In the genomic region with DNA sequence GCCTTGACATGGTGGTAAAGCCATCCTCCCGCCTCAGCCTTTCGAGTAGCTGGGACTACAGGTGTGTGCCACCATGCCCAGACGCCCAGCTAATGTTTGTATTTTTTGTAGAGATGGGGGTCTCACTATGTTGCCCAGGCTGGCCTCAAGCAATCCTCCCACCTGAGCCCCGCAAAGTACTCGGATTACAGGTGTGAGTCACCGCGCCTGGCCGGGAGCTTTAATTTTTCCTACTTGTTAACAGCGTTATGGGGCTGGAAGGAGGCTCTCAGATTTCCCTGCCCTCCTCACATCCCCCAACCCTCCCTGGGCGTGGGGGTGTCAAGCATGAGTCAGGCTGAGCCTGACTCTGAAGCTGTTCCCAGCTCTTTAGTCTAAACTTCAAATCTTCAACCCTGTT, we compare ENCODE assay signal across 25 cellular contexts. TPM values are rescaled to one million over a fixed set of nuclear protein-coding genes. Genes with fewer than 3 reads are reported as not detected.
DNase-seq lines count a peak whose midpoint lies in the region; FAIRE-seq and TF ChIP-seq lines count a peak whose summit lies in the region.
"Had no signal": no experiment of that assay in that cellular context is flagged by ENCODE, and none has a peak within 500 bp of the region (broad histone marks: within the 10 kb centered on the region; RNA-seq: fewer than 3 reads in every experiment).

No MANE protein-coding gene starts in this region.

- H3K4me2 ChIP-seq in astrocyte (ENCODE audit: low read length), result peak overlapping the region; percentile 35

- whole genome bisulfite sequencing in mesodermal cell (ENCODE audit: insufficient coverage in 2 of 2), 2 experiments, result 88 to 100% methylated on average over 2 to 4 of the region's 10 CpGs

- peaks cover 4% of the 10 kb centered on the region for H3K36me3 Mint-ChIP-seq in astrocyte (ENCODE audit: low read depth, unreplicated experiment)
- H3K36me3 Mint-ChIP-seq: activated naive CD8-positive, alpha-beta T cell had no signal

- H3K4me1 ChIP-seq in astrocyte (ENCODE audit: insufficient read depth, low read length), result peaks cover 11% of the 10 kb centered on the region
- H3K4me1 ChIP-seq in mesodermal cell (ENCODE audit: control insufficient read depth, insufficient read depth, low read length, poor library complexity, severe bottlenecking), result peaks cover 12% of the 10 kb centered on the region
- no peaks in the 10 kb centered on the region for H3K4me1 ChIP-seq in effector memory CD4-positive, alpha-beta T cell (ENCODE audit: control insufficient read depth, insufficient read depth, low read length, poor library complexity, severe bottlenecking)
- H3K4me1 ChIP-seq: lower lobe of right lung, vagina had no signal

- TF ChIP-seq CTCF in astrocyte (IDR thresholded peaks at IDR 0.05; ENCODE audit: insufficient read depth, low read depth, low read length), result no peak

- no peaks in the 10 kb centered on the region for H3K9me3 Mint-ChIP-seq in astrocyte (ENCODE audit: unreplicated experiment)
- H3K9me3 Mint-ChIP-seq: immature natural killer cell; naive thymus-derived CD4-positive, alpha-beta T cell had no signal

- H3K79me2 ChIP-seq in astrocyte (ENCODE audit: insufficient read depth, low read length), result peaks cover 2% of the 10 kb centered on the region

- H2AFZ ChIP-seq in astrocyte (ENCODE audit: low read depth, low read length), result no peak overlapping the region

- H4K20me1 ChIP-seq in astrocyte (ENCODE audit: insufficient read depth, low read length), result peaks cover 13% of the 10 kb centered on the region

- peak overlapping the region; percentile 58 for H3K27ac Mint-ChIP-seq in astrocyte (ENCODE audit: unreplicated experiment)
- H3K27ac Mint-ChIP-seq: activated naive CD8-positive, alpha-beta T cell; naive thymus-derived CD4-positive, alpha-beta T cell; T-helper 17 cell had no signal

- H3K9ac ChIP-seq in astrocyte (ENCODE audit: low read length), result no peak overlapping the region

- FAIRE-seq in astrocyte (lab: Jason Lieb, UNC), result no peak
- FAIRE-seq: bronchial epithelial cell had no signal

- H3K4me3 ChIP-seq in astrocyte (ENCODE audit: insufficient read depth, low read depth, low read length) (no peak overlapping the region), mesodermal cell (ENCODE audit: extremely low read depth, insufficient read depth, low read length, poor library complexity, severe bottlenecking) (no peak overlapping the region)
- H3K4me3 ChIP-seq in effector memory CD4-positive, alpha-beta T cell (ENCODE audit: insufficient read depth, low read depth, low read length, poor library complexity, severe bottlenecking), result no peak overlapping the region
- H3K4me3 ChIP-seq: lower lobe of right lung, spleen, vagina had no signal

- DNase-seq in Daoy (ENCODE audit: low read depth), result peak; percentile 94
- DNase-seq in HT1080 (ENCODE audit: low read depth), result peak; percentile 86
- DNase-seq in astrocyte (ENCODE audit: low read depth), result peak; percentile 63
- no peak for DNase-seq in effector memory CD4-positive, alpha-beta T cell
- no peak for DNase-seq in NCI-H1436 (lab: John Stamatoyannopoulos, UW)
- DNase-seq in UCSD-AML1 (lab: John Stamatoyannopoulos, UW; ENCODE audit: unreplicated experiment), result no peak
- no peak for DNase-seq in OCI-M2 (lab: John Stamatoyannopoulos, UW; ENCODE audit: unreplicated experiment)
- DNase-seq: activated CD4-positive, CD25-positive, alpha-beta regulatory T cell; activated CD8-positive, alpha-beta memory T cell treated with anti-CD3 and anti-CD28 coated beads for 24 hours; glutamatergic neuron; immature natural killer cell; Karpas-422; lower lobe of right lung; naive thymus-derived CD4-positive, alpha-beta T cell; NCI-H1417 treated with DMSO at 0.1 percent for 48 hours; NCI-H510A treated with DMSO at 0.1 percent for 48 hours; posterior cingulate gyrus; spleen; stimulated activated CD8-positive, alpha-beta memory T cell treated with anti-CD3 and anti-CD28 coated beads, Interleukin-4, amount 100 ng/mL, for 48 hours; substantia nigra; T-helper 17 cell had no signal

- H3K27ac ChIP-seq in astrocyte (ENCODE audit: low read depth, low read length) (no peak overlapping the region), mesodermal cell (ENCODE audit: low read depth, low read length, severe bottlenecking) (peak overlapping the region; percentile 10)
- H3K27ac ChIP-seq in effector memory CD4-positive, alpha-beta T cell (ENCODE audit: insufficient read depth, low read length, poor library complexity, severe bottlenecking), result no peak overlapping the region
- H3K27ac ChIP-seq: lower lobe of right lung, spleen, vagina had no signal

- no peak overlapping the region for H3K4me3 Mint-ChIP-seq in astrocyte (ENCODE audit: unreplicated experiment)
- H3K4me3 Mint-ChIP-seq: activated naive CD8-positive, alpha-beta T cell; immature natural killer cell; naive thymus-derived CD4-positive, alpha-beta T cell; T-helper 17 cell had no signal

- H3K36me3 ChIP-seq in astrocyte (ENCODE audit: insufficient read depth, low read length) (peaks cover 5% of the 10 kb centered on the region), mesodermal cell (ENCODE audit: control insufficient read depth, insufficient read depth, low read length) (peaks cover 46% of the 10 kb centered on the region)
- H3K36me3 ChIP-seq in effector memory CD4-positive, alpha-beta T cell (ENCODE audit: control insufficient read depth, insufficient read depth, low read length), result peaks cover 30% of the 10 kb centered on the region

- H3K27me3 ChIP-seq in astrocyte (ENCODE audit: insufficient read depth, low read length), result no peaks in the 10 kb centered on the region
- H3K27me3 ChIP-seq in effector memory CD4-positive, alpha-beta T cell (replicated peaks; ENCODE audit: control insufficient read depth, insufficient read depth, low read length, poor library complexity, severe bottlenecking), result no peaks in the 10 kb centered on the region
- H3K27me3 ChIP-seq: spleen, vagina had no signal

- H3K9me3 ChIP-seq in astrocyte (ENCODE audit: insufficient read depth, low read depth, low read length) (no peaks in the 10 kb centered on the region), mesodermal cell (ENCODE audit: control insufficient read depth, low read length) (no peaks in the 10 kb centered on the region)
- no peaks in the 10 kb centered on the region for H3K9me3 ChIP-seq in effector memory CD4-positive, alpha-beta T cell (ENCODE audit: control insufficient read depth, low read length)
- H3K9me3 ChIP-seq: lower lobe of right lung, spleen, vagina had no signal

- H3K27me3 Mint-ChIP-seq in astrocyte (ENCODE audit: low read depth, unreplicated experiment), result no peaks in the 10 kb centered on the region
- H3K27me3 Mint-ChIP-seq: activated naive CD8-positive, alpha-beta T cell; naive thymus-derived CD4-positive, alpha-beta T cell; T-helper 17 cell had no signal

- H3K4me1 Mint-ChIP-seq in astrocyte (ENCODE audit: low read depth, unreplicated experiment), result peaks cover 9% of the 10 kb centered on the region

RNA-seq across cellular contexts. Expression of gene ALKBH4, which starts 8.3 kb away (rescaled TPM):
- 34.6 and 66.4 TPM in 2 replicates for total RNA-seq in Daoy (2014; rRNA removed; shearing (Covaris generic))
- total RNA-seq in HT1080 (2014; rRNA removed; shearing (Covaris generic)), result 27.3 and 28.2 TPM in 2 replicates
- 11.7 and 15.5 TPM in 2 replicates for polyA plus RNA-seq in HT1080 (2015; cell fraction: cytosol; rRNA removed)
- 11.6 and 11.9 TPM in 2 replicates for polyA plus RNA-seq in HT1080 (2015; cell fraction: nucleus; rRNA removed)
- 8.7 and 12.4 TPM in 2 replicates for total RNA-seq in astrocyte
- polyA plus RNA-seq in mesodermal cell (2013, experiment 1 of 2), result 8.7 TPM
- 7.1 TPM for polyA plus RNA-seq in mesodermal cell (2013, experiment 2 of 2)

RNA-seq across cellular contexts. Expression of gene LRWD1, which starts 8.5 kb away (rescaled TPM):
- total RNA-seq in Daoy (2014; rRNA removed; shearing (Covaris generic)), result 112 and 165 TPM in 2 replicates
- total RNA-seq in HT1080 (2014; rRNA removed; shearing (Covaris generic)), result 49.3 and 55.6 TPM in 2 replicates
- polyA plus RNA-seq in HT1080 (2015; cell fraction: cytosol; rRNA removed), result 31.7 and 33.5 TPM in 2 replicates
- 45.9 and 51.3 TPM in 2 replicates for polyA plus RNA-seq in HT1080 (2015; cell fraction: nucleus; rRNA removed)
- 26.2 and 28.5 TPM in 2 replicates for total RNA-seq in astrocyte
- 19.5 TPM for polyA plus RNA-seq in mesodermal cell (2013, experiment 1 of 2)
- polyA plus RNA-seq in mesodermal cell (2013, experiment 2 of 2), result 15.8 TPM

RNA-seq across cellular contexts. Expression of gene POLR2J, which starts 22.4 kb away (rescaled TPM):
- 41.0 and 60.1 TPM in 2 replicates for total RNA-seq in Daoy (2014; rRNA removed; shearing (Covaris generic))
- total RNA-seq in HT1080 (2014; rRNA removed; shearing (Covaris generic)), result 81.7 and 93.9 TPM in 2 replicates
- 30.7 and 56.8 TPM in 2 replicates for polyA plus RNA-seq in HT1080 (2015; cell fraction: cytosol; rRNA removed)
- polyA plus RNA-seq in HT1080 (2015; cell fraction: nucleus; rRNA removed), result 7.8 and 12.9 TPM in 2 replicates
- total RNA-seq in astrocyte, result 36.9 and 41.4 TPM in 2 replicates
- 78.0 TPM for polyA plus RNA-seq in mesodermal cell (2013, experiment 1 of 2)
- 70.1 TPM for polyA plus RNA-seq in mesodermal cell (2013, experiment 2 of 2)

RNA-seq across cellular contexts. Expression of gene ORAI2, which starts 23.0 kb away (rescaled TPM):
- total RNA-seq in Daoy (2014; rRNA removed; shearing (Covaris generic)), result 42.8 and 59.5 TPM in 2 replicates
- total RNA-seq in HT1080 (2014; rRNA removed; shearing (Covaris generic)), result 41.0 and 60.3 TPM in 2 replicates
- 35.8 and 38.7 TPM in 2 replicates for polyA plus RNA-seq in HT1080 (2015; cell fraction: cytosol; rRNA removed)
- polyA plus RNA-seq in HT1080 (2015; cell fraction: nucleus; rRNA removed), result 20.9 and 22.9 TPM in 2 replicates
- 57.6 and 64.4 TPM in 2 replicates for total RNA-seq in astrocyte
- 42.3 TPM for polyA plus RNA-seq in mesodermal cell (2013, experiment 1 of 2)
- polyA plus RNA-seq in mesodermal cell (2013, experiment 2 of 2), result 36.6 TPM

Comparison
In these comparisons a context has a peak if more than half of its experiments do, and no peak if none do; other contexts are left out.
1. DNase-seq: peak in Daoy (single experiment), HT1080 (single experiment) and astrocyte (single experiment); none in effector memory CD4-positive, alpha-beta T cell (0 of 3), NCI-H1436 (single experiment), UCSD-AML1 (single experiment) and OCI-M2 (single experiment).